21 cellular contexts compared by ENCODE assay signal in genomic region chr1:44134071-44134920, GRCh38. TPM values are rescaled to one million over a fixed set of nuclear protein-coding genes. Genes with fewer than 3 reads are reported as not detected.
DNase-seq lines count a peak whose midpoint lies in the region; ATAC-seq, FAIRE-seq and TF ChIP-seq lines count a peak whose summit lies in the region.
"Had no signal": no experiment of that assay in that cellular context is flagged by ENCODE, and none has a peak within 500 bp of the region (broad histone marks: within the 10 kb centered on the region; RNA-seq: fewer than 3 reads in every experiment).

No MANE protein-coding gene starts in this region.

- TF ChIP-seq POLR2A in K562 (conservative IDR thresholded peaks at IDR 0.05) (no peak), spleen (IDR thresholded peaks at IDR 0.05) (no peak), H54 (IDR thresholded peaks at IDR 0.05; ENCODE audit: low read depth, low read length) (no peak)

- BruUV-seq in K562 (replicated peaks; lab: Mats Ljungman, UMichigan), result no TSS peak

- ATAC-seq in K562, result no peak

- WGBS in K562 (ENCODE audit: insufficient coverage, low coverage, missing lambda C conversion rate), result 26% methylated on average over 19 of the region's 19 CpGs
- WGBS in spleen, 5 donors, result 89 to 95% (median 92%) methylated on average over 19 of the region's 19 CpGs

- DNase-seq in K562 (ENCODE audit: extremely low read depth in 1 of 4, low spot score in 3 of 4) (no peak), iPS-NIHi7 (ENCODE audit: extremely low spot score) (peak; percentile 10), spleen (peak; percentile 32), H54 (ENCODE audit: insufficient read length, low spot score) (no peak), HAP-1 (ENCODE audit: low spot score in 2 of 2) (no peak)
- DNase-seq in stimulated activated naive CD4-positive, alpha-beta T cell treated with Interleukin-2 at 50 U/mL for 16 hours (lab: John Stamatoyannopoulos, UW), result no peak
- DNase-seq: C1 segment of cervical spinal cord; Calu3; CD4-positive, alpha-beta memory T cell; COR-L47; DMS53; DMS79 treated with DMSO at 0.1 percent for 48 hours; GF-D8; GOT3; H9 had no signal

- no peak overlapping the region for H3K4me2 ChIP-seq in K562 (ENCODE audit: insufficient read depth, low read length)

- H3K4me1 ChIP-seq in K562 (replicated peaks in 1 of 2; ENCODE audit: control insufficient read depth in 2 of 2, insufficient read depth in 2 of 2, low read length in 2 of 2) (no peaks in the 10 kb centered on the region; a peak in 1 of 5 replicates), spleen (no peaks in the 10 kb centered on the region), HAP-1 (no peaks in the 10 kb centered on the region)

- in situ Hi-C loops in K562 (cut with MboI) (no loop called here), HAP-1 (cut with MboI; ENCODE audit: low sequenced_read_pairs) (no loop called here)

- CTCF ChIA-PET in K562 (lab: Yijun Ruan, JAX; ENCODE audit: low intra/inter-chr PET ratio), result no interaction called here

- H3K36me3 ChIP-seq in K562 (ENCODE audit: control insufficient read depth, insufficient read depth, low read length), result no peaks in the 10 kb centered on the region
- no peaks in the 10 kb centered on the region for H3K36me3 ChIP-seq in spleen
- H3K36me3 ChIP-seq in HAP-1 (replicated peaks), result no peaks in the 10 kb centered on the region

- H3K4me3 ChIP-seq in K562 (no peak overlapping the region), spleen (no peak overlapping the region), HAP-1 (no peak overlapping the region)

- no peak for TF ChIP-seq CTCF in K562 (IDR thresholded peaks at IDR 0.05 in 2 of 3, conservative IDR thresholded peaks at IDR 0.05 in 1 of 3; ENCODE audit: insufficient read depth in 2 of 3, low read depth in 1 of 3, low read length in 3 of 3)
- no peak for TF ChIP-seq CTCF in spleen (IDR thresholded peaks at IDR 0.05 in 8 of 11, conservative IDR thresholded peaks at IDR 0.05 in 3 of 11)

- no peaks in the 10 kb centered on the region for H3K79me2 ChIP-seq in K562 (ENCODE audit: control insufficient read depth, insufficient read depth, low read length)

- intact Hi-C loops in K562 (cut with micrococcal nuclease), result no loop called here
- intact Hi-C loops in spleen (cut with DNase I; ENCODE audit: low total_unique reads), result no loop called here

- H2AFZ ChIP-seq in K562 (ENCODE audit: low read depth, low read length), result no peak overlapping the region

- H3K27ac ChIP-seq in K562 (ENCODE audit: extremely low read depth, low read depth, low read length) (no peak overlapping the region), spleen (no peak overlapping the region)

- H3K27me3 ChIP-seq in K562 (ENCODE audit: control insufficient read depth in 2 of 2, insufficient read depth in 2 of 2, low read length in 2 of 2), result peaks cover 37 to 65% of the 10 kb centered on the region in 2 experiments
- peaks cover 0 to 14% (median 0%) of the 10 kb centered on the region in 7 donors for H3K27me3 ChIP-seq in spleen (replicated peaks in 1 of 7)
- no peaks in the 10 kb centered on the region; the same call in 1 of the 2 replicates for H3K27me3 ChIP-seq in HAP-1 (ENCODE audit: low read depth)

- no peak for FAIRE-seq in K562 (lab: Jason Lieb, UNC)
- FAIRE-seq in H54 (lab: Jason Lieb, UNC), result no peak
- FAIRE-seq: GM12892 had no signal

- no peaks in the 10 kb centered on the region; the same call in 1 of the 2 replicates for H4K20me1 ChIP-seq in K562 (replicated peaks; ENCODE audit: control insufficient read depth, insufficient read depth, low read length)

- TF ChIP-seq EP300 in K562 (IDR thresholded peaks at IDR 0.05; ENCODE audit: low read length), result no peak

- POLR2A ChIA-PET in K562 (lab: Yijun Ruan, JAX), result interaction anchor here (0.6 to 0.7 kb wide), 2 partner anchors 8 to 79 kb away, joined by 3 read pairs; partner anchors contain the start of gene DMAP1

- no peak overlapping the region for H3K9ac ChIP-seq in K562 (ENCODE audit: insufficient read depth in 1 of 2, low read depth in 2 of 2, low read length in 2 of 2)

- H3K9me3 ChIP-seq in K562 (replicated peaks; ENCODE audit: control insufficient read depth, insufficient read depth, low read depth, low read length) (no peaks in the 10 kb centered on the region), spleen (no peaks in the 10 kb centered on the region), HAP-1 (no peaks in the 10 kb centered on the region)

- TF ChIP-seq RAD21 in K562 (CRISPR knock-in tag; conservative IDR thresholded peaks at IDR 0.05 in 1 of 2, IDR thresholded peaks at IDR 0.05 in 1 of 2), result no peak

- no peaks in the 10 kb centered on the region for H3K9me1 ChIP-seq in K562 (ENCODE audit: control insufficient read depth, insufficient read depth, low read length)

TF ChIP-seq in K562, 482 proteins besides CTCF, POLR2A, EP300 and RAD21 (continues in another document):
- TF ChIP-seq CBFA2T2 (conservative IDR thresholded peaks at IDR 0.05) (0 out of 2 replicates have a peak, but pooled peaks have one; percentile 23), BRF1 (IDR thresholded peaks at IDR 0.05; ENCODE audit: borderline replicate concordance, extremely low read depth, insufficient read length) (no peak), GATA2 (CRISPR knock-in tag; IDR thresholded peaks at IDR 0.05) (0 out of 2 replicates have a peak, but pooled peaks have one; percentile 16), IRF9 (tag; IDR thresholded peaks at IDR 0.05) (no peak), RCOR1 (IDR thresholded peaks at IDR 0.05; ENCODE audit: borderline replicate concordance in 1 of 2, low read depth in 2 of 2, low read length in 2 of 2) (peak in 1 of 2 experiments; percentile 15; a peak in 1 of 4 replicates), NR2C2 (CRISPR knock-in tag; IDR thresholded peaks at IDR 0.05) (no peak), NR2C2 (tag; IDR thresholded peaks at IDR 0.05) (no peak), SMARCA4 (IDR thresholded peaks at IDR 0.05) (0 out of 2 replicates have a peak, but pooled peaks have one; percentile 40), TEAD4 (IDR thresholded peaks at IDR 0.05; ENCODE audit: low read length) (peak; percentile 45; the same call in 1 of the 2 replicates), TEAD4 (CRISPR knock-in tag; IDR thresholded peaks at IDR 0.05; ENCODE audit: borderline replicate concordance) (no peak), ZNF780A (CRISPR knock-in tag; IDR thresholded peaks at IDR 0.05) (no peak), FOXJ2 (tag; IDR thresholded peaks at IDR 0.05) (no peak), ZEB2 (IDR thresholded peaks at IDR 0.05) (peak; percentile 70; the same call in 1 of the 2 replicates), HDAC8 (tag; IDR thresholded peaks at IDR 0.05) (no peak), MAFG (tag; conservative IDR thresholded peaks at IDR 0.05) (no peak), ZNF239 (CRISPR knock-in tag; IDR thresholded peaks at IDR 0.05) (no peak)

RNA-seq across cellular contexts. Expression of gene KLF18, which starts 7.1 kb away (rescaled TPM):
- total RNA-seq in K562 (2011; cell fraction: chromatin; rRNA removed; ENCODE audit: low replicate concordance), result not detected in 2 replicates
- total RNA-seq in K562 (2011; cell fraction: nucleolus; rRNA removed), result not detected in 2 replicates
- not detected in 2 replicates for total RNA-seq in K562 (2011; cell fraction: nucleoplasm; rRNA removed)
- total RNA-seq in K562 (2014; rRNA removed) (not detected in 2 replicates), K562 (2014; rRNA removed; fragmentation: Illumina TruSeq; extraction: Trizol) (not detected in 2 replicates), K562 (2015; rRNA removed; fragmentation: Illumina TruSeq; extraction: Trizol) (not detected in 2 replicates), K562 (2021) (not detected in 2 replicates), spleen (not detected)
- polyA plus RNA-seq in K562 (2011; rRNA removed) (not detected in 2 replicates), K562 (2014; fragmentation: Illumina TruSeq; extraction: Trizol) (not detected in 2 replicates), K562 (2014; fragmentation: Nextera tagmentation; extraction: Ambion mirVana) (not detected), K562 (2014; rRNA removed) (not detected in 2 replicates), spleen (not detected)
- polyA plus RNA-seq in K562 (2011; cell fraction: cytosol; rRNA removed), result not detected in 2 replicates
- polyA plus RNA-seq in K562 (2011; cell fraction: nucleus; rRNA removed), result not detected in 2 replicates
- not detected in 2 replicates for polyA plus RNA-seq in K562 (2012)
- not detected in 2 replicates for polyA minus RNA-seq in K562 (2011; rRNA and poly(A)+ RNA removed)
- not detected in 2 replicates for polyA minus RNA-seq in K562 (2011; cell fraction: cytosol; rRNA and poly(A)+ RNA removed)
- polyA minus RNA-seq in K562 (2011; cell fraction: nucleus; rRNA and poly(A)+ RNA removed), result not detected in 2 replicates
- total RNA-seq: A172; A673; Calu3; CD4-positive, alpha-beta memory T cell; Daoy; G401 had no signal
- polyA plus RNA-seq: BJ; CD4-positive, alpha-beta memory T cell had no signal

RNA-seq across cellular contexts. Expression of gene KLF17, which starts 15.7 kb away (rescaled TPM):
- not detected in 2 replicates for total RNA-seq in K562 (2011; cell fraction: chromatin; rRNA removed; ENCODE audit: low replicate concordance)
- 0.13 TPM in 1 of 2 replicates, not detected in the other for total RNA-seq in K562 (2011; cell fraction: nucleolus; rRNA removed)
- not detected in 2 replicates for total RNA-seq in K562 (2011; cell fraction: nucleoplasm; rRNA removed)
- total RNA-seq in K562 (2014; rRNA removed), result not detected in 2 replicates
- not detected in 2 replicates for total RNA-seq in K562 (2014; rRNA removed; fragmentation: Illumina TruSeq; extraction: Trizol)
- not detected in 2 replicates for total RNA-seq in K562 (2015; rRNA removed; fragmentation: Illumina TruSeq; extraction: Trizol)
- total RNA-seq in K562 (2021), result not detected in 2 replicates
- polyA plus RNA-seq in K562 (2011; rRNA removed), result 0.13 TPM in 1 of 2 replicates, not detected in the other
- not detected in 2 replicates for polyA plus RNA-seq in K562 (2011; cell fraction: cytosol; rRNA removed)
- polyA plus RNA-seq in K562 (2011; cell fraction: nucleus; rRNA removed), result not detected in 2 replicates
- 0.04 TPM in 1 of 2 replicates, not detected in the other for polyA plus RNA-seq in K562 (2012)
- not detected in 2 replicates for polyA plus RNA-seq in K562 (2014; fragmentation: Illumina TruSeq; extraction: Trizol)
- under 1 TPM in 1 of 2 experiments, not detected in 1; 0.01 TPM for polyA plus RNA-seq in K562 (2014; fragmentation: Nextera tagmentation; extraction: Ambion mirVana)
- polyA plus RNA-seq in K562 (2014; rRNA removed), result 0.24 TPM in 1 of 2 replicates, not detected in the other
- polyA minus RNA-seq in K562 (2011; rRNA and poly(A)+ RNA removed), result not detected in 2 replicates
- polyA minus RNA-seq in K562 (2011; cell fraction: cytosol; rRNA and poly(A)+ RNA removed), result not detected in 2 replicates
- not detected in 2 replicates for polyA minus RNA-seq in K562 (2011; cell fraction: nucleus; rRNA and poly(A)+ RNA removed)
- total RNA-seq in spleen, result under 1 TPM in 1 of 7 donors, not detected in 6; 0.26 TPM
- polyA plus RNA-seq in spleen, result not detected
- total RNA-seq: A172; A673; Calu3; CD4-positive, alpha-beta memory T cell; Daoy; G401 had no signal
- polyA plus RNA-seq: CD4-positive, alpha-beta memory T cell had no signal

Comparison
In these comparisons a context has a peak if more than half of its experiments do, and no peak if none do; other contexts are left out.
1. DNase-seq: peak in iPS-NIHi7 (single experiment) and spleen (single experiment); none in K562 (0 of 4), stimulated activated naive CD4-positive, alpha-beta T cell treated with Interleukin-2 at 50 U/mL for 16 hours (single experiment), H54 (single experiment) and HAP-1 (0 of 2).